Comparison of ENCODE assay signal across 13 cellular contexts in the genomic region with DNA sequence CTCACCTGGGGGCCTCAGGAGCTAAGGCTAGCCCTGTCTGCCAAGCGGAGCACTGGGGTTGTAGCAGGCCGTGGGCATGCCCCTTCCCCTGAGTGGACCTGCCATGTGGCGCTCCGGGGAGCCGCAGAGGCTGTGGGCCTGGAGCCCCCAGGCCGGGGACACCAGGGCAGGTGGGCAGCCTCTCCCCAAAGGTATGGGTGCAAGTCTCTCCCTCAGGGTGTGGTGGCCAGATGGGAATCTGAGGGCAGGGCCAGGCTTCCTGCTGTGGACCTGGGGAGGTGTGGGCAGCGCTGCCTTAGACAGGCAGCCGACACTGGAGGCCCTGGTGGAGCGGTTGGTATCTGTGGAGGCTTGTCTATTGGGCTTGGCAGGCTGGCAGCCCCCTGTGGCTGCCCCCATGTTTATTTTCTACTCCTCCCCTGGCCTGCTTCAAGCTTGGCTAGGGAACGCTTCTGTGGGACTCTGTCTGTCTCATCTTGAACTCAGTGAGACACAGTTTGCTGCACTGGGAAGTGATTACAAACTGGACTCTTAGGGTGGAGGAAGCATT. TPM values are rescaled to one million over a fixed set of nuclear protein-coding genes. Genes with fewer than 3 reads are reported as not detected.
A peak's percentile ranks its signal among the peaks of the same experiment; 100 is the strongest.
DNase-seq lines count a peak whose midpoint lies in the region; ATAC-seq and TF ChIP-seq lines count a peak whose summit lies in the region.
"Had no signal": no experiment of that assay in that cellular context is flagged by ENCODE, and none has a peak within 500 bp of the region (broad histone marks: within the 10 kb centered on the region; RNA-seq: fewer than 3 reads in every experiment).

No MANE protein-coding gene starts in this region.

- peak overlapping the region; percentile 80 for H3K27ac ChIP-seq in C4-2B
- peak overlapping the region; percentile 41; the same call in 1 of the 2 replicates for H3K27ac ChIP-seq in VCaP
- H3K27ac ChIP-seq in sigmoid colon, result peak overlapping the region; percentile 15 to 54 (median 44)
- H3K27ac ChIP-seq: hepatocyte had no signal

- peak in 1 of 2 donors; percentile 32 for DNase-seq in left colon
- no peak for DNase-seq in sigmoid colon
- DNase-seq in activated CD4-positive, alpha-beta T cell treated with anti-CD3 and anti-CD28 coated beads, Interleukin-2, amount 50 U/mL, for 48 hours, result no peak
- no peak for DNase-seq in activated gamma-delta T cell treated with Interleukin-2 at 50 U/mL for 16 hours
- no peak for DNase-seq in OCI-M1 (lab: John Stamatoyannopoulos, UW)
- DNase-seq: amniotic stem cell; effector memory CD8-positive, alpha-beta T cell; mesendoderm; NCI-H524 had no signal

- no peak overlapping the region for H3K4me3 ChIP-seq in sigmoid colon
- H3K4me3 ChIP-seq: hepatocyte had no signal

- no peaks in the 10 kb centered on the region for H3K9me3 ChIP-seq in sigmoid colon

- intact Hi-C loops in left colon (cut with DNase I, micrococcal nuclease), result no loop called here
- intact Hi-C loops in sigmoid colon (cut with DNase I), result loop anchor here (5.0 to 10.0 kb wide), 3 partner anchors 295 to 595 kb away; partner anchors contain the start of genes ACAA1, MYD88, OXSR1 and SCN11A

- no peak for TF ChIP-seq EP300 in sigmoid colon (IDR thresholded peaks at IDR 0.05)

- 31 to 91% methylated on average over 10 of the region's 10 CpGs for WGBS in sigmoid colon, 2 donors

- H3K36me3 ChIP-seq in sigmoid colon, result no peaks in the 10 kb centered on the region

- ATAC-seq in left colon (peak; percentile 39), HG02852 (IDR thresholded peaks at IDR 0.05; ENCODE audit: unreplicated experiment) (no peak)
- ATAC-seq: effector memory CD8-positive, alpha-beta T cell had no signal

- no peaks in the 10 kb centered on the region for H3K27me3 ChIP-seq in sigmoid colon
- H3K27me3 ChIP-seq: hepatocyte had no signal

- TF ChIP-seq CTCF in C4-2B (conservative IDR thresholded peaks at IDR 0.05), result no peak
- no peak for TF ChIP-seq CTCF in VCaP (conservative IDR thresholded peaks at IDR 0.05)
- TF ChIP-seq CTCF in sigmoid colon (IDR thresholded peaks at IDR 0.05), result no peak

- no peak for TF ChIP-seq POLR2A in sigmoid colon (IDR thresholded peaks at IDR 0.05)

- H3K4me1 ChIP-seq in sigmoid colon, result peaks cover 0 to 62% (median 57%) of the 10 kb centered on the region in 4 donors

RNA-seq across cellular contexts. Expression of gene ACVR2B, which starts 5.9 kb away (rescaled TPM):
- total RNA-seq in left colon, result 1 to 10 TPM; 5.2 to 7.1 TPM
- 1 to 10 TPM; 4.8 to 9.1 (median 6.7) TPM for total RNA-seq in sigmoid colon
- 1 to 10 TPM in 1 of 3 donors, under 1 TPM in 2; 0.46 to 1.7 (median 0.60) TPM for polyA plus RNA-seq in sigmoid colon

RNA-seq across cellular contexts. Expression of gene EXOG, which starts 36.6 kb away (rescaled TPM):
- total RNA-seq in left colon (1 to 10 TPM; 6.9 to 7.3 TPM), sigmoid colon (10 to 100 TPM in 3 of 4 donors, 1 to 10 TPM in 1; 9.7 to 26.9 (median 12.8) TPM)
- 1 to 10 TPM; 2.4 to 7.8 (median 2.5) TPM for polyA plus RNA-seq in sigmoid colon
